10 cellular contexts compared by ENCODE assay signal in genomic region chr2:215839309-215839708, GRCh38.
"Had no signal": no experiment of that assay in that cellular context is flagged by ENCODE, and none has a peak within 500 bp of the region (broad histone marks: within the 10 kb centered on the region; RNA-seq: fewer than 3 reads in every experiment).

No MANE protein-coding gene starts in this region.

- H3K27ac Mint-ChIP-seq: activated CD8-positive, alpha-beta T cell treated with anti-CD3 and anti-CD28 coated beads for 36 hours; stimulated activated naive B cell treated with anti-CD40 and anti-IgM and Interleukin-4, amounts not matched to agents 10 μg/mL and 1 μg/mL and 100 μg/mL, for 72 hours had no signal

- H3K9me3 ChIP-seq: breast epithelium, left lung, transverse colon had no signal

- H3K27me3 Mint-ChIP-seq: activated CD8-positive, alpha-beta T cell treated with anti-CD3 and anti-CD28 coated beads for 36 hours had no signal

- H3K9me3 Mint-ChIP-seq: activated CD8-positive, alpha-beta T cell treated with anti-CD3 and anti-CD28 coated beads for 36 hours; stimulated activated naive B cell treated with anti-CD40 and anti-IgM and Interleukin-4, amounts not matched to agents 10 μg/mL and 1 μg/mL and 100 μg/mL, for 72 hours had no signal

- H3K4me1 ChIP-seq: breast epithelium, left lung had no signal

- DNase-seq: activated CD8-positive, alpha-beta memory T cell treated with anti-CD3 and anti-CD28 coated beads, Interleukin-2, amount 50 U/mL, for 48 hours; activated CD8-positive, alpha-beta T cell treated with anti-CD3 and anti-CD28 coated beads for 36 hours; activated naive CD4-positive, alpha-beta T cell; aorta; left lung; stimulated activated CD4-positive, alpha-beta T cell treated with anti-CD3 and anti-CD28 coated beads, Interleukin-2, amount 100 ng/mL, for 24 hours; stimulated activated naive B cell treated with anti-CD40 and anti-IgM and Interleukin-4, amounts not matched to agents 10 μg/mL and 1 μg/mL and 100 μg/mL, for 72 hours; transverse colon had no signal

- H3K36me3 ChIP-seq: breast epithelium, left lung, transverse colon had no signal

- H3K4me3 Mint-ChIP-seq: activated CD8-positive, alpha-beta T cell treated with anti-CD3 and anti-CD28 coated beads for 36 hours; stimulated activated naive B cell treated with anti-CD40 and anti-IgM and Interleukin-4, amounts not matched to agents 10 μg/mL and 1 μg/mL and 100 μg/mL, for 72 hours had no signal

- H3K36me3 Mint-ChIP-seq: stimulated activated naive B cell treated with anti-CD40 and anti-IgM and Interleukin-4, amounts not matched to agents 10 μg/mL and 1 μg/mL and 100 μg/mL, for 72 hours had no signal

- H3K27ac ChIP-seq: breast epithelium, left lung, transverse colon had no signal

- ATAC-seq: activated CD8-positive, alpha-beta T cell treated with anti-CD3 and anti-CD28 coated beads for 36 hours; left lung; right cardiac atrium; stimulated activated naive B cell treated with anti-CD40 and anti-IgM and Interleukin-4, amounts not matched to agents 10 μg/mL and 1 μg/mL and 100 μg/mL, for 72 hours had no signal

- H3K4me3 ChIP-seq: breast epithelium, left lung, transverse colon had no signal

- H3K27me3 ChIP-seq: breast epithelium, left lung, transverse colon had no signal
